Comparison of ENCODE assay signal across 17 cellular contexts in genomic region chr3:185914911-185915629, GRCh38. TPM values are rescaled to one million over a fixed set of nuclear protein-coding genes. Genes with fewer than 3 reads are reported as not detected.
DNase-seq lines count a peak whose midpoint lies in the region; ATAC-seq, FAIRE-seq and TF ChIP-seq lines count a peak whose summit lies in the region.
"Had no signal": no experiment of that assay in that cellular context is flagged by ENCODE, and none has a peak within 500 bp of the region (broad histone marks: within the 10 kb centered on the region; RNA-seq: fewer than 3 reads in every experiment).

No MANE protein-coding gene starts in this region.

- H4K20me1 ChIP-seq in H1 (replicated peaks in 1 of 2; ENCODE audit: control insufficient read depth in 1 of 2, insufficient read depth in 2 of 2, low read length in 2 of 2) = peaks cover 10 to 11% of the 10 kb centered on the region in 2 experiments

- no peak overlapping the region for H3K14ac ChIP-seq in H1 (ENCODE audit: insufficient read length)

- no peak for FAIRE-seq in H1 (lab: Jason Lieb, UNC)
- FAIRE-seq: GM18507, TTC549 had no signal

- H3K27ac ChIP-seq in H1 (ENCODE audit: low read depth, low read length) = no peak overlapping the region
- H3K27ac ChIP-seq: esophagus squamous epithelium had no signal

- no peak overlapping the region for H3K9ac ChIP-seq in H1 (replicated peaks in 1 of 4; ENCODE audit: extremely low read depth in 1 of 4, low read depth in 3 of 4, low read length in 3 of 4)

- H2BK20ac ChIP-seq in H1 (ENCODE audit: low read length) = no peak overlapping the region

- no peak overlapping the region for H2BK5ac ChIP-seq in H1 (ENCODE audit: low read depth, low read length)

- WGBS in H1 (ENCODE audit: extremely low coverage in 1 of 2, insufficient coverage in 1 of 2, insufficient read length in 1 of 2, insufficient replicate concordance in 2 of 2, low coverage in 1 of 2, low lambda C conversion rate in 2 of 2, missing lambda C conversion rate in 1 of 2), 2 experiments = 93% methylated on average over 6 of the region's 6 CpGs; no CpG with 5 or more reads in 1 of the 2 experiments

- H3K23ac ChIP-seq in H1 (ENCODE audit: insufficient read length) = no peak overlapping the region

- TF ChIP-seq EP300 in H1 (IDR thresholded peaks at IDR 0.05; ENCODE audit: borderline replicate concordance in 1 of 2, low read depth in 2 of 2, low read length in 2 of 2) = no peak

- no peak overlapping the region for H3K4me2 ChIP-seq in H1 (ENCODE audit: insufficient read depth in 1 of 2, low read depth in 2 of 2, low read length in 2 of 2)

- no peak overlapping the region for H4K8ac ChIP-seq in H1 (ENCODE audit: extremely low read depth, insufficient read depth, low read length)

- H3K56ac ChIP-seq in H1 (replicated peaks; ENCODE audit: insufficient read length, low read depth, low read length) = no peak overlapping the region

- TF ChIP-seq CTCF in LNCaP clone FGC (IDR thresholded peaks at IDR 0.05; ENCODE audit: control insufficient read depth, extremely low read depth, insufficient read depth) (no peak), H1 (IDR thresholded peaks at IDR 0.05; ENCODE audit: control extremely low read depth in 1 of 3, insufficient read depth in 1 of 3, low read depth in 1 of 3, low read length in 3 of 3) (no peak)

- no peak overlapping the region for H2AK5ac ChIP-seq in H1 (ENCODE audit: low read depth, low read length)

- H3K4me3 Mint-ChIP-seq in activated naive CD4-positive, alpha-beta T cell treated with anti-CD3 and anti-CD28 coated beads, Interleukin-2, amount 10 ng/mL, durations not matched to agents 7 days and 5 days = no peak overlapping the region
- H3K4me3 Mint-ChIP-seq in stimulated activated effector memory CD8-positive, alpha-beta T cell treated with anti-CD3 and anti-CD28 coated beads, Interleukin-12 subunit alpha, Interleukin-12 subunit beta, amount 100 ng/mL, for 72 hours = no peak overlapping the region
- H3K4me3 Mint-ChIP-seq: activated T-helper 17 cell treated with anti-CD3 and anti-CD28 coated beads, Interleukin-2, amount 50 U/mL, for 72 hours; stimulated activated naive CD8-positive, alpha-beta T cell treated with anti-CD3 and anti-CD28 coated beads, Interleukin-15, amount 100 ng/mL, for 72 hours had no signal

- H2AFZ ChIP-seq in H1 (ENCODE audit: low read length) = no peak overlapping the region

- no peak overlapping the region for H3K4ac ChIP-seq in H1 (replicated peaks; ENCODE audit: insufficient read length, low read depth, low read length)

- POLR2A ChIA-PET in H1 (lab: Charles Lee; ENCODE audit: partially characterized antibody) = interaction anchor here (0.6 to 8.4 kb wide), 15 partner anchors 9 to 255 kb away, joined by 3 to 176 read pairs (median 4); partner anchors contain the start of gene TRA2B

- peak in 1 of 2 experiments; percentile 44; a peak in 2 of 3 replicates for TF ChIP-seq POLR2A in H1 (IDR thresholded peaks at IDR 0.05; ENCODE audit: control extremely low read depth in 1 of 2, low read depth in 2 of 2, low read length in 2 of 2)

- DNase-seq in activated naive CD4-positive, alpha-beta T cell treated with anti-CD3 and anti-CD28 coated beads, Interleukin-2, amount 50 U/mL, for 72 hours (ENCODE audit: low spot score in 2 of 2) = no peak
- DNase-seq in activated naive CD4-positive, alpha-beta T cell treated with anti-CD3 and anti-CD28 coated beads, Interleukin-2, amount 10 ng/mL, durations not matched to agents 7 days and 5 days = no peak
- DNase-seq in LNCaP clone FGC (ENCODE audit: low read depth) (peak; percentile 41), H1 (ENCODE audit: low read depth in 1 of 2, low spot score in 2 of 2) (no peak), NOMO-1 (lab: John Stamatoyannopoulos, UW; ENCODE audit: unreplicated experiment in 2 of 2) (no peak), NCI-H1694 treated with DMSO at 0.1 percent for 48 hours (lab: John Stamatoyannopoulos, UW) (no peak)
- no peak for DNase-seq in stimulated activated effector memory CD8-positive, alpha-beta T cell treated with anti-CD3 and anti-CD28 coated beads, Interleukin-12 subunit alpha, Interleukin-12 subunit beta, amount 100 ng/mL, for 72 hours (ENCODE audit: low spot score in 2 of 2)
- DNase-seq: esophagus squamous epithelium; hippocampal formation; mucosa of descending colon; NCI-H1930; NCI-H526 treated with DMSO at 0.1 percent for 48 hours; stimulated activated naive CD8-positive, alpha-beta T cell treated with anti-CD3 and anti-CD28 coated beads, Interleukin-15, amount 100 ng/mL, for 72 hours had no signal

- no peaks in the 10 kb centered on the region for H3K4me1 ChIP-seq in H1 (replicated peaks in 1 of 4; ENCODE audit: control insufficient read depth in 3 of 4, insufficient read depth in 4 of 4, low read length in 3 of 4)

- peaks cover 0 to 49% of the 10 kb centered on the region in 2 experiments; a peak in 3 of 4 replicates for H3K79me2 ChIP-seq in H1 (ENCODE audit: control insufficient read depth in 1 of 2, insufficient read depth in 2 of 2, low read length in 2 of 2)

- no peak overlapping the region for H2BK12ac ChIP-seq in H1 (ENCODE audit: low read depth, low read length)

- H3K9me3 ChIP-seq in H1 (ENCODE audit: insufficient read depth in 2 of 2, low read depth in 1 of 2, low read length in 1 of 2) = no peaks in the 10 kb centered on the region
- H3K9me3 ChIP-seq: esophagus squamous epithelium, mucosa of descending colon had no signal

- no peak for ATAC-seq in activated naive CD4-positive, alpha-beta T cell treated with anti-CD3 and anti-CD28 coated beads, Interleukin-2, amount 50 U/mL, for 72 hours
- no peak for ATAC-seq in stimulated activated effector memory CD8-positive, alpha-beta T cell treated with anti-CD3 and anti-CD28 coated beads, Interleukin-12 subunit alpha, Interleukin-12 subunit beta, amount 100 ng/mL, for 72 hours
- no peak for ATAC-seq in GM21786 (IDR thresholded peaks at IDR 0.05; ENCODE audit: unreplicated experiment)
- ATAC-seq: activated T-helper 17 cell treated with anti-CD3 and anti-CD28 coated beads, Interleukin-2, amount 50 U/mL, for 72 hours; mucosa of descending colon; stimulated activated naive CD8-positive, alpha-beta T cell treated with anti-CD3 and anti-CD28 coated beads, Interleukin-15, amount 100 ng/mL, for 72 hours had no signal

- peaks cover 0 to 38% of the 10 kb centered on the region in 2 donors for H3K36me3 Mint-ChIP-seq in activated naive CD4-positive, alpha-beta T cell treated with anti-CD3 and anti-CD28 coated beads, Interleukin-2, amount 50 U/mL, for 72 hours
- peaks cover 58% of the 10 kb centered on the region for H3K36me3 Mint-ChIP-seq in activated naive CD4-positive, alpha-beta T cell treated with anti-CD3 and anti-CD28 coated beads, Interleukin-2, amount 10 ng/mL, durations not matched to agents 7 days and 5 days
- peaks cover 98% of the 10 kb centered on the region for H3K36me3 Mint-ChIP-seq in stimulated activated effector memory CD8-positive, alpha-beta T cell treated with anti-CD3 and anti-CD28 coated beads, Interleukin-12 subunit alpha, Interleukin-12 subunit beta, amount 100 ng/mL, for 72 hours

- CTCF ChIA-PET in activated naive CD4-positive, alpha-beta T cell treated with anti-CD3 and anti-CD28 coated beads, Interleukin-2, amount 10 ng/mL, durations not matched to agents 7 days and 5 days (lab: Charles Lee) = interaction anchor here (1.0 kb wide), 1 partner anchor 28 kb away, joined by 3 read pairs; no protein-coding TSS in a partner anchor
- CTCF ChIA-PET in H1 (lab: Charles Lee; ENCODE audit: partially characterized antibody) = interaction anchor here (0.5 to 2.3 kb wide), 6 partner anchors 17 to 318 kb away, joined by 3 to 9 read pairs (median 4); no protein-coding TSS in a partner anchor

- no peaks in the 10 kb centered on the region; the same call in 1 of the 2 replicates for H3K79me1 ChIP-seq in H1 (ENCODE audit: low read depth, low read length)

- H3K4me3 ChIP-seq in LNCaP clone FGC (ENCODE audit: low read depth, low read length) = no peak overlapping the region
- no peak overlapping the region for H3K4me3 ChIP-seq in H1 (ENCODE audit: extremely low read depth in 1 of 4, insufficient read depth in 2 of 4, low read depth in 3 of 4, low read length in 4 of 4)
- H3K4me3 ChIP-seq: esophagus squamous epithelium, mucosa of descending colon had no signal

- no peak for TF ChIP-seq RAD21 in H1 (IDR thresholded peaks at IDR 0.05 in 1 of 2, conservative IDR thresholded peaks at IDR 0.05 in 1 of 2; ENCODE audit: low read depth in 2 of 2, low read length in 2 of 2)

- no peaks in the 10 kb centered on the region for H3K27me3 ChIP-seq in H1 (replicated peaks in 1 of 4; ENCODE audit: control insufficient read depth in 3 of 4, extremely low read depth in 1 of 4, insufficient read depth in 3 of 4, low read length in 3 of 4)
- H3K27me3 ChIP-seq: esophagus squamous epithelium had no signal

- H2BK120ac ChIP-seq in H1 (replicated peaks; ENCODE audit: low read depth, low read length) = no peak overlapping the region

- H3K4me1 Mint-ChIP-seq in activated naive CD4-positive, alpha-beta T cell treated with anti-CD3 and anti-CD28 coated beads, Interleukin-2, amount 10 ng/mL, durations not matched to agents 7 days and 5 days = peaks cover 2% of the 10 kb centered on the region
- no peaks in the 10 kb centered on the region for H3K4me1 Mint-ChIP-seq in stimulated activated effector memory CD8-positive, alpha-beta T cell treated with anti-CD3 and anti-CD28 coated beads, Interleukin-12 subunit alpha, Interleukin-12 subunit beta, amount 100 ng/mL, for 72 hours
- H3K4me1 Mint-ChIP-seq: activated T-helper 17 cell treated with anti-CD3 and anti-CD28 coated beads, Interleukin-2, amount 50 U/mL, for 72 hours; stimulated activated naive CD8-positive, alpha-beta T cell treated with anti-CD3 and anti-CD28 coated beads, Interleukin-15, amount 100 ng/mL, for 72 hours had no signal

- H3K27me3 Mint-ChIP-seq in activated naive CD4-positive, alpha-beta T cell treated with anti-CD3 and anti-CD28 coated beads, Interleukin-2, amount 10 ng/mL, durations not matched to agents 7 days and 5 days = no peaks in the 10 kb centered on the region
- H3K27me3 Mint-ChIP-seq: activated T-helper 17 cell treated with anti-CD3 and anti-CD28 coated beads, Interleukin-2, amount 50 U/mL, for 72 hours; stimulated activated naive CD8-positive, alpha-beta T cell treated with anti-CD3 and anti-CD28 coated beads, Interleukin-15, amount 100 ng/mL, for 72 hours had no signal

- no peak overlapping the region for H4K5ac ChIP-seq in H1 (ENCODE audit: insufficient read length, low read depth, low read length)

- no peaks in the 10 kb centered on the region for H3K9me3 Mint-ChIP-seq in activated naive CD4-positive, alpha-beta T cell treated with anti-CD3 and anti-CD28 coated beads, Interleukin-2, amount 50 U/mL, for 72 hours
- H3K9me3 Mint-ChIP-seq in activated naive CD4-positive, alpha-beta T cell treated with anti-CD3 and anti-CD28 coated beads, Interleukin-2, amount 10 ng/mL, durations not matched to agents 7 days and 5 days = no peaks in the 10 kb centered on the region
- peaks cover 2% of the 10 kb centered on the region for H3K9me3 Mint-ChIP-seq in stimulated activated effector memory CD8-positive, alpha-beta T cell treated with anti-CD3 and anti-CD28 coated beads, Interleukin-12 subunit alpha, Interleukin-12 subunit beta, amount 100 ng/mL, for 72 hours
- H3K9me3 Mint-ChIP-seq: activated T-helper 17 cell treated with anti-CD3 and anti-CD28 coated beads, Interleukin-2, amount 50 U/mL, for 72 hours; stimulated activated naive CD8-positive, alpha-beta T cell treated with anti-CD3 and anti-CD28 coated beads, Interleukin-15, amount 100 ng/mL, for 72 hours had no signal

- no peak overlapping the region for H2BK15ac ChIP-seq in H1 (ENCODE audit: low read length)

- no peak overlapping the region for H3K18ac ChIP-seq in H1 (ENCODE audit: extremely low read depth, low read length)

- H3K27ac Mint-ChIP-seq in activated naive CD4-positive, alpha-beta T cell treated with anti-CD3 and anti-CD28 coated beads, Interleukin-2, amount 50 U/mL, for 72 hours = peak overlapping the region; percentile 60 to 61
- no peak overlapping the region for H3K27ac Mint-ChIP-seq in activated naive CD4-positive, alpha-beta T cell treated with anti-CD3 and anti-CD28 coated beads, Interleukin-2, amount 10 ng/mL, durations not matched to agents 7 days and 5 days
- H3K27ac Mint-ChIP-seq in stimulated activated effector memory CD8-positive, alpha-beta T cell treated with anti-CD3 and anti-CD28 coated beads, Interleukin-12 subunit alpha, Interleukin-12 subunit beta, amount 100 ng/mL, for 72 hours = peak overlapping the region; percentile 69
- H3K27ac Mint-ChIP-seq: activated T-helper 17 cell treated with anti-CD3 and anti-CD28 coated beads, Interleukin-2, amount 50 U/mL, for 72 hours had no signal

- H3K23me2 ChIP-seq in H1 (ENCODE audit: low read depth, low read length) = no peaks in the 10 kb centered on the region

- peaks cover 34 to 68% (median 54%) of the 10 kb centered on the region in 4 experiments for H3K36me3 ChIP-seq in H1 (ENCODE audit: control insufficient read depth in 2 of 4, insufficient read depth in 4 of 4, low read length in 3 of 4)

- H4K91ac ChIP-seq in H1 (replicated peaks; ENCODE audit: insufficient read length, low read length) = no peak overlapping the region

RNA-seq across cellular contexts. Expression of gene TRA2B, which starts 22.7 kb away (rescaled TPM):
- total RNA-seq in activated naive CD4-positive, alpha-beta T cell treated with anti-CD3 and anti-CD28 coated beads, Interleukin-2, amount 50 U/mL, for 72 hours = 100 to 1,000 TPM; 164 to 269 TPM
- 267 and 274 TPM in 2 replicates for total RNA-seq in H1 (2021; fragmentation: NEBNext Ultra II Directional; extraction: Animal tissue kit (Norgen Biotek cat#: 25700))
- 206 and 251 TPM in 2 replicates for polyA plus RNA-seq in H1 (2011; rRNA removed)
- 276 TPM for polyA plus RNA-seq in H1 (2011; cell fraction: cytosol; rRNA removed)
- 182 TPM for polyA plus RNA-seq in H1 (2011; cell fraction: nucleus; rRNA removed)
- polyA plus RNA-seq in H1 (2012, experiment 1 of 2) = 251 to 314 TPM (median 271 TPM) in 4 replicates
- polyA plus RNA-seq in H1 (2012, experiment 2 of 2) = 66.5 TPM
- polyA plus RNA-seq in H1 (2013, experiment 1 of 2) = 261 TPM
- polyA plus RNA-seq in H1 (2013, experiment 2 of 2) = 258 TPM
- polyA minus RNA-seq in H1 (2011; rRNA and poly(A)+ RNA removed) = 233 and 288 TPM in 2 replicates
- polyA minus RNA-seq in H1 (2011; cell fraction: cytosol; rRNA and poly(A)+ RNA removed) = 376 TPM
- 505 TPM for polyA minus RNA-seq in H1 (2011; cell fraction: nucleus; rRNA and poly(A)+ RNA removed)
